ENCODE assay signal across 17 cellular contexts in the genomic region with DNA sequence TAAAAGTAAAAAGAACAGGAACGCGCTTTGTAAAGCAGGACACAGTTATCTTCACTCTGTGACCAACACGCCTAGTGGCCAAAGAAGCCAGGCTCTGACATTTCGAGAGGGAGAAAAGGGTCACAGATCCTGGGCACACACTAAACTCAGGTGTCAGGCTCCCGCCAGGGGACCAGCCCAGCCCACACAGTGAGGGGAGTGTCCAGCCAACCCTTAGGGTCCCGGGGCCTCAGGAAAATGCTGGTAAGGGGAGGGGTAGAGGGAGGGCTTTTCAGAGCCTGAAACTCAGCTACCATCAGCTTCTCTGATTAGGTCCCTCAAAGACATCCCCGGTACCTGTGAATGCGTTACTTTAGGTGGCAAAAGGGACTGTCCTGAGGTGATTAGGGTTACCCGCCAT. TPM values are rescaled to one million over a fixed set of nuclear protein-coding genes. Genes with fewer than 3 reads are reported as not detected.
DNase-seq lines count a peak whose midpoint lies in the region; TF ChIP-seq lines count a peak whose summit lies in the region.
"Had no signal": no experiment of that assay in that cellular context is flagged by ENCODE, and none has a peak within 500 bp of the region (broad histone marks: within the 10 kb centered on the region; RNA-seq: fewer than 3 reads in every experiment).

No MANE protein-coding gene starts in this region.

- peak overlapping the region; percentile 97 for H3K4me2 ChIP-seq in OCI-LY7 (ENCODE audit: low read length)

- WGBS in spleen, 5 donors: 87 to 96% (median 93%) methylated on average over 9 of the region's 9 CpGs

- BruUV-seq in OCI-LY7 (replicated peaks; lab: Mats Ljungman, UMichigan): no TSS peak

- DNase-seq in activated CD4-positive, alpha-beta T cell treated with anti-CD3 and anti-CD28 coated beads, Interleukin-2, amount 10 ng/mL, durations not matched to agents 24 days and 14 days: no peak
- no peak for DNase-seq in activated CD4-positive, alpha-beta T cell treated with anti-CD3 and anti-CD28 coated beads for 4 hours
- peak; percentile 38 for DNase-seq in OCI-LY7 (ENCODE audit: low spot score)
- no peak for DNase-seq in effector memory CD4-positive, alpha-beta T cell
- DNase-seq in spleen: peak; percentile 76
- no peak for DNase-seq in T1000 (lab: John Stamatoyannopoulos, UW)
- DNase-seq in NCI-H1417 treated with DMSO at 0.1 percent for 48 hours (lab: John Stamatoyannopoulos, UW): no peak
- DNase-seq in caudate nucleus (lab: John Stamatoyannopoulos, UW): no peak
- DNase-seq: DMS153, H7, hippocampal formation, mesendoderm, NCI-H146, tibial artery had no signal

- H3K4me3 Mint-ChIP-seq in activated CD4-positive, alpha-beta T cell treated with anti-CD3 and anti-CD28 coated beads, Interleukin-2, amount 10 ng/mL, durations not matched to agents 24 days and 14 days: peak overlapping the region; percentile 63

- H3K36me3 ChIP-seq in OCI-LY7 (ENCODE audit: insufficient read depth, low read length) (peaks cover 30% of the 10 kb centered on the region), spleen (peaks cover 0 to 9% (median 0%) of the 10 kb centered on the region in 6 donors)
- peaks cover 8% of the 10 kb centered on the region for H3K36me3 ChIP-seq in effector memory CD4-positive, alpha-beta T cell (ENCODE audit: control insufficient read depth, insufficient read depth, low read length)
- H3K36me3 ChIP-seq: tibial artery had no signal

- no peaks in the 10 kb centered on the region for H3K27me3 Mint-ChIP-seq in activated CD4-positive, alpha-beta T cell treated with anti-CD3 and anti-CD28 coated beads, Interleukin-2, amount 10 ng/mL, durations not matched to agents 24 days and 14 days

- H3K27ac Mint-ChIP-seq in activated CD4-positive, alpha-beta T cell treated with anti-CD3 and anti-CD28 coated beads, Interleukin-2, amount 10 ng/mL, durations not matched to agents 24 days and 14 days: peak overlapping the region; percentile 91

- H3K4me1 Mint-ChIP-seq in activated CD4-positive, alpha-beta T cell treated with anti-CD3 and anti-CD28 coated beads, Interleukin-2, amount 10 ng/mL, durations not matched to agents 24 days and 14 days: peaks cover 68% of the 10 kb centered on the region

- intact Hi-C loops in activated CD4-positive, alpha-beta T cell treated with anti-CD3 and anti-CD28 coated beads, Interleukin-2, amount 10 ng/mL, durations not matched to agents 24 days and 14 days (cut with micrococcal nuclease): loop anchor here (1.0 to 5.0 kb wide), 4 partner anchors 8 to 111 kb away; a partner anchor contains a TSS
- intact Hi-C loops in OCI-LY7 (cut with micrococcal nuclease; ENCODE audit: unreplicated experiment): loop anchor here (5.0 kb wide), 1 partner anchor 269 kb away; no protein-coding TSS in a partner anchor
- intact Hi-C loops in spleen (cut with DNase I; ENCODE audit: low total_unique reads): no loop called here

- H3K9me3 ChIP-seq in OCI-LY7 (ENCODE audit: low read length) (peaks cover 20% of the 10 kb centered on the region), spleen (peaks cover 0 to 5% (median 0%) of the 10 kb centered on the region in 8 donors)
- no peaks in the 10 kb centered on the region for H3K9me3 ChIP-seq in effector memory CD4-positive, alpha-beta T cell (ENCODE audit: control insufficient read depth, low read length)
- H3K9me3 ChIP-seq: tibial artery had no signal

- H3K4me3 ChIP-seq in OCI-LY7 (ENCODE audit: low read depth, low read length, poor library complexity, severe bottlenecking) (peak overlapping the region; percentile 63), spleen (peak overlapping the region in 1 of 8 donors; percentile 59)
- H3K4me3 ChIP-seq in effector memory CD4-positive, alpha-beta T cell (ENCODE audit: insufficient read depth, low read depth, low read length, poor library complexity, severe bottlenecking): no peak overlapping the region
- H3K4me3 ChIP-seq: SK-N-MC, tibial artery had no signal

- H3K79me2 ChIP-seq in OCI-LY7 (ENCODE audit: insufficient read depth, low read depth, low read length): peaks cover 87% of the 10 kb centered on the region

- POLR2A ChIA-PET in OCI-LY7 (lab: Charles Lee): interaction anchor here (1.4 to 3.4 kb wide), 5 partner anchors 9 to 24 kb away, joined by 5 to 36 read pairs (median 11); a partner anchor contains a TSS

- no peaks in the 10 kb centered on the region for H3K9me2 ChIP-seq in OCI-LY7 (ENCODE audit: insufficient read depth, low read length)

- no peaks in the 10 kb centered on the region for H3K9me3 Mint-ChIP-seq in activated CD4-positive, alpha-beta T cell treated with anti-CD3 and anti-CD28 coated beads, Interleukin-2, amount 10 ng/mL, durations not matched to agents 24 days and 14 days

- no peak for TF ChIP-seq POLR2A in spleen (IDR thresholded peaks at IDR 0.05)

- no peaks in the 10 kb centered on the region; the same call in 1 of the 2 replicates for H4K20me1 ChIP-seq in OCI-LY7 (ENCODE audit: insufficient read depth, low read length)

- TF ChIP-seq CTCF in OCI-LY7 (conservative IDR thresholded peaks at IDR 0.05; ENCODE audit: low read length) (peak; percentile 40), spleen (IDR thresholded peaks at IDR 0.05 in 8 of 11, conservative IDR thresholded peaks at IDR 0.05 in 3 of 11) (no peak)

- H3K27me3 ChIP-seq in effector memory CD4-positive, alpha-beta T cell (replicated peaks; ENCODE audit: control insufficient read depth, insufficient read depth, low read length, poor library complexity, severe bottlenecking): no peaks in the 10 kb centered on the region
- H3K27me3 ChIP-seq in spleen (replicated peaks in 1 of 7): no peaks in the 10 kb centered on the region
- H3K27me3 ChIP-seq: tibial artery had no signal

- CTCF ChIA-PET in OCI-LY7 (lab: Charles Lee; ENCODE audit: unreplicated experiment): no interaction called here

- peaks cover 26% of the 10 kb centered on the region for H3K36me3 Mint-ChIP-seq in activated CD4-positive, alpha-beta T cell treated with anti-CD3 and anti-CD28 coated beads, Interleukin-2, amount 10 ng/mL, durations not matched to agents 24 days and 14 days (ENCODE audit: low read depth)

- H2AFZ ChIP-seq in OCI-LY7 (ENCODE audit: low read length): peak overlapping the region; percentile 11; the same call in 1 of the 2 replicates

- H3K27ac ChIP-seq in OCI-LY7 (ENCODE audit: low read depth, low read length, poor library complexity, severe bottlenecking) (peak overlapping the region; percentile 97), spleen (peak overlapping the region; percentile 38 to 99 (median 84)), caudate nucleus (ENCODE audit: low read depth, low read length) (no peak overlapping the region)
- H3K27ac ChIP-seq in effector memory CD4-positive, alpha-beta T cell (ENCODE audit: insufficient read depth, low read length, poor library complexity, severe bottlenecking): peak overlapping the region; percentile 72
- H3K27ac ChIP-seq: epithelial cell of prostate, SK-N-MC, tibial artery had no signal

- peaks cover 69% of the 10 kb centered on the region for H3K4me1 ChIP-seq in OCI-LY7 (ENCODE audit: insufficient read depth, low read length, poor library complexity, severe bottlenecking)
- H3K4me1 ChIP-seq in effector memory CD4-positive, alpha-beta T cell (ENCODE audit: control insufficient read depth, insufficient read depth, low read length, poor library complexity, severe bottlenecking): peaks cover 48% of the 10 kb centered on the region
- peaks cover 27 to 100% (median 85%) of the 10 kb centered on the region in 6 donors for H3K4me1 ChIP-seq in spleen

RNA-seq across cellular contexts. Expression of a gene that starts 16.6 kb away (rescaled TPM):
- 223 and 232 TPM in 2 replicates for total RNA-seq in activated CD4-positive, alpha-beta T cell treated with anti-CD3 and anti-CD28 coated beads, Interleukin-2, amount 10 ng/mL, durations not matched to agents 24 days and 14 days
- 87.8 and 93.9 TPM in 2 replicates for total RNA-seq in OCI-LY7 (2014; rRNA removed; shearing (Covaris generic))
- total RNA-seq in OCI-LY7 (2022): 164 and 199 TPM in 2 replicates
- total RNA-seq in spleen: 100 to 1,000 TPM; 102 to 201 (median 157) TPM
- polyA plus RNA-seq in spleen: 100 to 1,000 TPM in 2 of 3 donors, 10 to 100 TPM in 1; 89.9 to 143 (median 117) TPM

RNA-seq across cellular contexts. Expression of a gene that starts 56.2 kb away (rescaled TPM):
- total RNA-seq in activated CD4-positive, alpha-beta T cell treated with anti-CD3 and anti-CD28 coated beads, Interleukin-2, amount 10 ng/mL, durations not matched to agents 24 days and 14 days: not detected in 2 replicates
- not detected in 2 replicates for total RNA-seq in OCI-LY7 (2014; rRNA removed; shearing (Covaris generic))
- total RNA-seq in OCI-LY7 (2022) (not detected in 2 replicates), spleen (1 to 10 TPM in 6 of 7 donors, not detected in 1; 1.0 to 3.8 (median 2.0) TPM)
- polyA plus RNA-seq in spleen: 1 to 10 TPM; 5.6 to 8.0 (median 6.7) TPM
- total RNA-seq: HepG2 had no signal
- polyA plus RNA-seq: HepG2 had no signal

Comparison
In these comparisons a context has a peak if more than half of its experiments do, and no peak if none do; other contexts are left out.
1. DNase-seq: peak in OCI-LY7 (single experiment) and spleen (single experiment); none in activated CD4-positive, alpha-beta T cell treated with anti-CD3 and anti-CD28 coated beads, Interleukin-2, amount 10 ng/mL, durations not matched to agents 24 days and 14 days (single experiment), activated CD4-positive, alpha-beta T cell treated with anti-CD3 and anti-CD28 coated beads for 4 hours (0 of 2), effector memory CD4-positive, alpha-beta T cell (0 of 3), T1000 (single experiment), NCI-H1417 treated with DMSO at 0.1 percent for 48 hours (single experiment) and caudate nucleus (0 of 61).